In the genomic region with DNA sequence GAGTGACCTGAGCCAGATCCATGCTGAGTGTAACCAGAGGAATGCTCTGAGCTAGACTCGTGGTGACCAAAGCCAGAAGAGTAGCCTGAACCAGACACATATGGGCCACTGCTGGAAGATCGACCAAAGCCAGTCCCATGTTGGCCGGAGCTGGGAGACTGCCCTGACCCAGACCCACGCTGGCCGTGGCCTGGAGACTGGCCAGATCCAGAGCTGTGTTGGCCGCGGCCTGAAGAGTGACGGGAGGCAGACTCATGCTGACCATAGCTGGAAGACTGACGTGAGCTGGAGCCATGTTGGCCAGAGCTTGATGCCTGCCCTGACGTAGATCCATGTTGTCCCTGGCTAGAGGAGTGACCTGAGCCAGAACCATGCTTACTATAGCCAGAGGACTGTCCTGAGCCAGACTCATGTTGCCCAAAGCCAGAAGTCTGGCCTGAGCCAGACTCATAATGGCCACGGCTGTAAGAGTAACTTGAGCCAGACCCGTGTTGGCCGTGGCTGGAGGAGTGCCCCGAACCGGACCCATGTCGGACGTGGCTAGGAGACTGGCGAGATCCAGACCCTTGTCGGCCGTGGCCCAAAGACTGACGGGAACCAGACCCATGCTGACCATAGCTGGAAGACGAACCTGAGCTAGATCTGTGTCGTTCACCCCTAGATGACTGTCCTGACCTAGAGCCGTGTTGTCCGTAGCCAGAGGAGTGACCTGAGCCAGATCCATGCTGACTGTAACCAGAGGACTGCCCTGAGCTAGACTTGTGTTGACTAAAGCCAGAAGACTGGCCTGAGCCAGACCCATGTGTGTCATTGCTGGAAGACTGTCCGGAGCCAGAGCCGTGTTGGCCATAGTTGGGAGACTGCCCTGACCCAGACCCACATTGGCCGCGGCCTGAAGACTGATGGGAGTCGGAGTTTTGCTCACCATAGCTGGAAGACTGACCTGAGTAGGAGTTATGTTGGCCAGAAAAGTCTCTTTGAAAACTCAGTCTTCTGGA, we compare ENCODE assay signal across 25 cellular contexts. TPM values are rescaled to one million over a fixed set of nuclear protein-coding genes. Genes with fewer than 3 reads are reported as not detected.
"Had no signal": no experiment of that assay in that cellular context is flagged by ENCODE, and none has a peak within 500 bp of the region (broad histone marks: within the 10 kb centered on the region; RNA-seq: fewer than 3 reads in every experiment).

No MANE protein-coding gene starts in this region.

- ATAC-seq: activated CD8-positive, alpha-beta memory T cell treated with anti-CD3 and anti-CD28 coated beads, Interleukin-2, amount 10 ng/mL, durations not matched to agents 7 days and 5 days; K562; PC-3; T-helper 17 cell had no signal

- DNase-seq: activated B cell treated with CpG ODN at 0.5 μM for 24 hours; activated CD4-positive, alpha-beta T cell treated with anti-CD3 and anti-CD28 coated beads for 4 hours; activated CD4-positive, alpha-beta T cell treated with anti-CD3 and anti-CD28 coated beads, Interleukin-2, amount 50 U/mL, for 4 hours; activated CD8-positive, alpha-beta memory T cell treated with anti-CD3 and anti-CD28 coated beads, Interleukin-2, amount 10 ng/mL, durations not matched to agents 7 days and 5 days; activated effector memory CD4-positive, alpha-beta T cell treated with Interleukin-2 at 50 U/mL for 16 hours; activated naive CD4-positive, alpha-beta T cell; activated T-cell treated with anti-CD3 and anti-CD28 coated beads, Interleukin-2, amount 50 U/mL, for 24 hours; amygdala; brain microvascular endothelial cell; Karpas-422; MM.1S; NCI-H1105; NCI-H1436; NCI-H187; NCI-H2081; NCI-H510A treated with DMSO at 0.1 percent for 48 hours; NCI-H69; PC-3; SHP77 treated with DMSO at 0.1 percent for 48 hours; T-helper 17 cell; T-helper 9 cell had no signal

- H3K4me3 ChIP-seq: cardiac muscle cell, K562 had no signal

- H3K27me3 ChIP-seq: brain microvascular endothelial cell, cardiac muscle cell had no signal

- H3K36me3 ChIP-seq: brain microvascular endothelial cell, cardiac muscle cell had no signal

- H3K27ac ChIP-seq: brain microvascular endothelial cell, cardiac muscle cell had no signal

- FAIRE-seq: K562, RCC 7860 had no signal

RNA-seq across cellular contexts. Expression of a gene that starts 3.5 kb away (rescaled TPM):
- total RNA-seq: activated B cell treated with CpG ODN at 0.5 μM for 24 hours; activated CD8-positive, alpha-beta memory T cell treated with anti-CD3 and anti-CD28 coated beads, Interleukin-2, amount 10 ng/mL, durations not matched to agents 7 days and 5 days; activated T-helper 1 cell treated with anti-CD3 and anti-CD28 coated beads, Interleukin-12 subunit alpha, Interleukin-12 subunit beta, Interleukin-2, Interleukin-4 antibody, amounts not matched to agents 30 ng/mL and 10 ng/mL and 1 ng/mL, durations not matched to agents 14 hours and 24 hours and 36 hours; cardiac muscle cell; K562; PC-3; T-helper 17 cell had no signal
- polyA plus RNA-seq: cardiac muscle cell, K562 had no signal
